Comparison of ENCODE assay signal across 20 cellular contexts in the genomic region with DNA sequence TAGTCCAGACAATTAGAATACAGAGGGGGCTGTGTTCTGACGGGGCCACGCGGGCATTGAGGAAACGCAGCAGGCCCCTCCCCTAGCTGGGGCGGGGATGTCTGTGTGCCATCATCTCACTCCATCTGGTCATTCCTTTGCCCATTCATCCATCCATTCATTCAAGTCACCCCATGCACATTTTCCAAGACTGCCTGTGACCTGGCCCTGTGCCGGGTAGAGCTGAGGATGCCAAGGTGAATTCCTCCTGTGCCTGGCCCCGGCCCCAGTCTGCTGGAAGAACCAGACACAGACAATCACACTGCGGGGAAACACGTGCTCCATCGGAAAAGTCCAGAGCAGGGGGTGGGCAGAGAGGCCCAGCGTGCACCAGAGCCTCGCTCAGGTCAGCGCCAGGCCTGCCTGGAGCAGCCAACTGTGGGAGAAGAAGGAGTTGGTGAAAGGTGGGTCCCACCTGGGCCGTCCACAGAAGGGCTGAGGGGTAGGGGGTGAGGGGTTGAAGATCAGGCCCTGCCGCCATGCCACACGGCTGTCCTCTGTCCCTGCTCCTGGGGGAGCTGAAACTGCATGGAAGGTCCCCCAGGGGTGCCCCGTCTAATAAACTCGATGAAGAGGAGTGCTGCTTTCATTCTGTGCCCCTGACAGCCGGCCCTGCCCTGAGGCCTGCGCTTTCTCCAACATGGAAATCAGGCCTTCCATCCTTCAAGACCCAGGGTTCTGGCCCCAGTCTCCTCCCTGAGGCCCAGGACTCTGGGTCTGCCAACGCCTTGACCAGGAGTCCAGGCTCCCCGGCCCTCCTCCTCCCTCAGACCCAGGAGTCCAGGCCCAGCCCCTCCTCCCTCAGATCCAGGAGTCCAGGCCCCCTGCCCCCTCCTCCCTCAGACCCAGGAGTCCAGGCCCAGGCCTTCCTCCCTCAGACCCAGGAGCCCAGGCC. TPM values are rescaled to one million over a fixed set of nuclear protein-coding genes. Genes with fewer than 3 reads are reported as not detected.
DNase-seq lines count a peak whose midpoint lies in the region; ATAC-seq and TF ChIP-seq lines count a peak whose summit lies in the region.
"Had no signal": no experiment of that assay in that cellular context is flagged by ENCODE, and none has a peak within 500 bp of the region (broad histone marks: within the 10 kb centered on the region; RNA-seq: fewer than 3 reads in every experiment).

No MANE protein-coding gene starts in this region.

- H3K4me1 Mint-ChIP-seq in natural killer cell treated with Interleukin-12 subunit alpha and Interleukin-12 subunit beta and Interleukin-15 and Interleukin-18, amount 100 ng/mL, for 72 hours (ENCODE audit: low read depth in 2 of 2), result peaks cover 0 to 6% of the 10 kb centered on the region in 2 donors
- peaks cover 0 to 6% of the 10 kb centered on the region in 2 donors for H3K4me1 Mint-ChIP-seq in natural killer cell
- peaks cover 16% of the 10 kb centered on the region for H3K4me1 Mint-ChIP-seq in WTC11

- H3K27ac Mint-ChIP-seq in natural killer cell treated with Interleukin-12 subunit alpha and Interleukin-12 subunit beta and Interleukin-15 and Interleukin-18, amount 100 ng/mL, for 72 hours, result no peak overlapping the region
- H3K27ac Mint-ChIP-seq in natural killer cell, result no peak overlapping the region
- H3K27ac Mint-ChIP-seq in WTC11, result no peak overlapping the region; the same call in 1 of the 2 replicates
- H3K27ac Mint-ChIP-seq: activated naive CD8-positive, alpha-beta T cell treated with anti-CD3 and anti-CD28 coated beads, Interleukin-2, amount 50 U/mL, for 24 hours; activated T-cell treated with anti-CD3 and anti-CD28 coated beads, Interleukin-2, amount 50 U/mL, for 72 hours had no signal

- no peaks in the 10 kb centered on the region for H3K36me3 Mint-ChIP-seq in natural killer cell treated with Interleukin-12 subunit alpha and Interleukin-12 subunit beta and Interleukin-15 and Interleukin-18, amount 100 ng/mL, for 72 hours
- H3K36me3 Mint-ChIP-seq in natural killer cell (no peaks in the 10 kb centered on the region), WTC11 (no peaks in the 10 kb centered on the region)

- in situ Hi-C loops in GM13977 (cut with MboI; ENCODE audit: low pct_unique_long_range_greater_than_20kb, low sequenced_read_pairs, unreplicated experiment), result no loop called here

- DNase-seq in natural killer cell treated with Interleukin-12 subunit alpha and Interleukin-12 subunit beta and Interleukin-15 and Interleukin-18, amount 100 ng/mL, for 72 hours (ENCODE audit: low spot score), result no peak
- no peak for DNase-seq in natural killer cell
- no peak for DNase-seq in WTC11 (ENCODE audit: low spot score)
- DNase-seq in kidney glomerular epithelial cell (lab: John Stamatoyannopoulos, UW), result peak; percentile 17
- no peak for DNase-seq in NCI-H1694 treated with DMSO at 0.1 percent for 48 hours (lab: John Stamatoyannopoulos, UW)
- no peak for DNase-seq in activated CD4-positive, CD25-positive, alpha-beta regulatory T cell (lab: John Stamatoyannopoulos, UW)
- no peak for DNase-seq in HEK293T (ENCODE audit: extremely low spot score)
- no peak for DNase-seq in GM13977 (ENCODE audit: low spot score)
- DNase-seq: activated CD4-positive, alpha-beta T cell treated with anti-CD3 and anti-CD28 coated beads, Interleukin-2, amount 50 U/mL, for 4 hours; activated naive CD8-positive, alpha-beta T cell treated with anti-CD3 and anti-CD28 coated beads, Interleukin-2, amount 50 U/mL, for 24 hours; activated T-cell treated with anti-CD3 and anti-CD28 coated beads, Interleukin-2, amount 50 U/mL, for 72 hours; colonic mucosa; KBM-7; mucosa of descending colon; NCI-H1417 treated with DMSO at 0.1 percent for 48 hours; stimulated activated naive CD4-positive, alpha-beta T cell treated with Interleukin-2 at 50 U/mL for 16 hours had no signal

- peaks cover 27 to 32% of the 10 kb centered on the region in 2 donors for H3K27me3 Mint-ChIP-seq in natural killer cell treated with Interleukin-12 subunit alpha and Interleukin-12 subunit beta and Interleukin-15 and Interleukin-18, amount 100 ng/mL, for 72 hours
- peaks cover 26 to 29% of the 10 kb centered on the region in 2 donors for H3K27me3 Mint-ChIP-seq in natural killer cell (ENCODE audit: low read depth in 2 of 2)
- peaks cover 32% of the 10 kb centered on the region for H3K27me3 Mint-ChIP-seq in WTC11 (ENCODE audit: low read depth)

- CTCF ChIA-PET in WTC11 (lab: Charles Lee) (interaction anchor here (1.6 to 2.1 kb wide), 3 partner anchors 9 to 40 kb away, joined by 3 to 6 read pairs (median 5); no protein-coding TSS in a partner anchor), HEK293T (lab: Yijun Ruan, JAX) (no interaction called here)

- TF ChIP-seq CTCF in natural killer cell (IDR thresholded peaks at IDR 0.05), result no peak
- TF ChIP-seq CTCF in WTC11 (IDR thresholded peaks at IDR 0.05), result no peak
- TF ChIP-seq CTCF in GM13977 (IDR thresholded peaks at IDR 0.05; ENCODE audit: extremely low read depth, insufficient read depth, missing control alignments), result no peak

- intact Hi-C loops in natural killer cell (cut with micrococcal nuclease), result no loop called here

- peak; percentile 18 to 34 for ATAC-seq in natural killer cell treated with Interleukin-12 subunit alpha and Interleukin-12 subunit beta and Interleukin-15 and Interleukin-18, amount 100 ng/mL, for 72 hours
- ATAC-seq in natural killer cell (no peak), WTC11 (peak; percentile 13)
- ATAC-seq: activated naive CD8-positive, alpha-beta T cell treated with anti-CD3 and anti-CD28 coated beads, Interleukin-2, amount 50 U/mL, for 24 hours; activated T-cell treated with anti-CD3 and anti-CD28 coated beads, Interleukin-2, amount 50 U/mL, for 72 hours; mucosa of descending colon had no signal

- no peak overlapping the region for H3K4me3 Mint-ChIP-seq in natural killer cell treated with Interleukin-12 subunit alpha and Interleukin-12 subunit beta and Interleukin-15 and Interleukin-18, amount 100 ng/mL, for 72 hours
- H3K4me3 Mint-ChIP-seq in natural killer cell (no peak overlapping the region), WTC11 (peak overlapping the region; percentile 14; the same call in 1 of the 2 replicates)
- H3K4me3 Mint-ChIP-seq: activated naive CD8-positive, alpha-beta T cell treated with anti-CD3 and anti-CD28 coated beads, Interleukin-2, amount 50 U/mL, for 24 hours; activated T-cell treated with anti-CD3 and anti-CD28 coated beads, Interleukin-2, amount 50 U/mL, for 72 hours had no signal

- POLR2A ChIA-PET in WTC11 (lab: Charles Lee) (interaction anchor here (1.2 kb wide), 1 partner anchor 9 kb away, joined by 3 read pairs; no protein-coding TSS in a partner anchor), HEK293T (lab: Yijun Ruan, JAX) (interaction anchor here (0.7 kb wide), 1 partner anchor 9 kb away, joined by 3 read pairs; no protein-coding TSS in a partner anchor)

- H3K9me3 Mint-ChIP-seq in natural killer cell treated with Interleukin-12 subunit alpha and Interleukin-12 subunit beta and Interleukin-15 and Interleukin-18, amount 100 ng/mL, for 72 hours, result no peaks in the 10 kb centered on the region
- H3K9me3 Mint-ChIP-seq in natural killer cell, result no peaks in the 10 kb centered on the region
- H3K9me3 Mint-ChIP-seq in WTC11, result no peaks in the 10 kb centered on the region
- H3K9me3 Mint-ChIP-seq: activated naive CD8-positive, alpha-beta T cell treated with anti-CD3 and anti-CD28 coated beads, Interleukin-2, amount 50 U/mL, for 24 hours; activated T-cell treated with anti-CD3 and anti-CD28 coated beads, Interleukin-2, amount 50 U/mL, for 72 hours had no signal

TF ChIP-seq in WTC11, 78 proteins besides CTCF, POLR2A, EP300 and RAD21 (continues in another document):
- TF ChIP-seq, protein P1, sequence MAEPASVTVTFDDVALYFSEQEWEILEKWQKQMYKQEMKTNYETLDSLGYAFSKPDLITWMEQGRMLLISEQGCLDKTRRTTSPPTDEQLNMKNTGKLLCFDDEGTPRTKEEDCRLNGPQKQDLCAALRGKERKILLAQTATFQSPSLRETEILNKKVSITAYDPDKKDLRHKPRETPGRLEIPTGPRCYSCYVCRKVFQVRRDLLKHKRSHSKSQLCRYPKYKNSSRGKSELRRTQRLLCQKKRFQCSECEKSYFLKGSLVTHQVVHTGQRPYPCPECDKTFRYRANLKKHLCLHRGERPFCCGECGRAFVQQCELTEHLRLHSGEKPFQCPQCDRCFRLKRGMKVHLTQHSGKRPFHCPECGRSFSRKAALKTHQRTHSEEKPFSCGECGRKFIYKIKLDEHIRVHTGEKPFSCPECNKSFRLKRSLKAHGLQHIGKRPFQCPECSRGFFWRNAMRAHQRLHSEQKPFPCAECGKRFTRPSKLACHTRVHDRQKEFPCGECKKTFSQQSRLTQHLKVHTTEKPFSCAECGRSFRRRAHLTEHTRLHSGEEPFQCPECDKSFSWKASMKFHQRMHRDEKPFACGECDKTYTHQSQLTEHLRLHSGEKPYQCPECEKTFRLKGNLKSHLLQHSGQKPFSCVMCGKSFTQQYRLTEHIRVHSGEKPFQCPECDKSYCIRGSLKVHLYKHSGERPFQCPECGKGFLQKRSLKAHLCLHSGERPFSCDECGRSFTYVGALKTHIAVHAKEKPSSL (CRISPR knock-in tag; conservative IDR thresholded peaks at IDR 0.05), result no peak

TF ChIP-seq in HEK293T, 16 proteins besides CTCF, POLR2A, EP300 and RAD21:
- TF ChIP-seq L3MBTL2 (conservative IDR thresholded peaks at IDR 0.05) (no peak), FOXA1 (IDR thresholded peaks at IDR 0.05) (no peak), NFRKB (IDR thresholded peaks at IDR 0.05) (no peak), FOXK2 (IDR thresholded peaks at IDR 0.05) (no peak), ZNF384 (IDR thresholded peaks at IDR 0.05) (no peak), BHLHE40 (IDR thresholded peaks at IDR 0.05; ENCODE audit: borderline replicate concordance) (no peak), ELF4 (IDR thresholded peaks at IDR 0.05) (no peak), SUZ12 (IDR thresholded peaks at IDR 0.05) (no peak)

RNA-seq across cellular contexts. Expression of a gene that starts 1.6 kb away (rescaled TPM):
- under 1 TPM in 1 of 2 donors, not detected in 1; 0.53 TPM for total RNA-seq in natural killer cell treated with Interleukin-12 subunit alpha and Interleukin-12 subunit beta and Interleukin-15 and Interleukin-18, amount 100 ng/mL, for 72 hours
- total RNA-seq in natural killer cell (10 to 100 TPM in 1 of 3 donors, not detected in 2; 11.5 TPM), WTC11 (2021) (2.5 to 3.3 TPM (median 2.5 TPM) in 3 replicates)
- total RNA-seq: activated T-cell treated with anti-CD3 and anti-CD28 coated beads, Interleukin-2, amount 50 U/mL, for 72 hours; colonic mucosa; mucosa of descending colon; osteocyte; ureter had no signal

RNA-seq across cellular contexts. Expression of a gene that starts 27.1 kb away (rescaled TPM):
- total RNA-seq in natural killer cell treated with Interleukin-12 subunit alpha and Interleukin-12 subunit beta and Interleukin-15 and Interleukin-18, amount 100 ng/mL, for 72 hours, result 1 to 10 TPM in 1 of 2 donors, not detected in 1; 1.7 TPM
- total RNA-seq in natural killer cell (1 to 10 TPM in 1 of 3 donors, not detected in 2; 2.3 TPM), WTC11 (2021) (12.5 to 15.7 TPM (median 15.1 TPM) in 3 replicates)
- total RNA-seq: epithelial cell of proximal tubule, osteocyte, SJSA1 had no signal

Comparison
In these comparisons a context has a peak if more than half of its experiments do, and no peak if none do; other contexts are left out.
1. ATAC-seq: peak in natural killer cell treated with Interleukin-12 subunit alpha and Interleukin-12 subunit beta and Interleukin-15 and Interleukin-18, amount 100 ng/mL, for 72 hours (2 of 2) and WTC11 (single experiment); none in natural killer cell (0 of 3).